Comparison of ENCODE assay signal across 15 cellular contexts in genomic region chr10:110840225-110840922, GRCh38. TPM values are rescaled to one million over a fixed set of nuclear protein-coding genes. Genes with fewer than 3 reads are reported as not detected.
A peak's percentile ranks its signal among the peaks of the same experiment; 100 is the strongest.
DNase-seq lines count a peak whose midpoint lies in the region; ATAC-seq, FAIRE-seq and TF ChIP-seq lines count a peak whose summit lies in the region.
"Had no signal": no experiment of that assay in that cellular context is flagged by ENCODE, and none has a peak within 500 bp of the region (broad histone marks: within the 10 kb centered on the region; RNA-seq: fewer than 3 reads in every experiment).

No MANE protein-coding gene starts in this region.

- H3K36me3 ChIP-seq in RWPE2 (ENCODE audit: low read depth): no peaks in the 10 kb centered on the region
- H3K36me3 ChIP-seq in gastroesophageal sphincter: no peaks in the 10 kb centered on the region
- no peaks in the 10 kb centered on the region for H3K36me3 ChIP-seq in effector memory CD4-positive, alpha-beta T cell (ENCODE audit: control insufficient read depth, insufficient read depth, low read length)

- H3K4me2 ChIP-seq in A549: peak overlapping the region; percentile 21; the same call in 1 of the 3 replicates
- H3K4me2 ChIP-seq: PC-9 had no signal

- H3K27ac ChIP-seq in A549 (peak overlapping the region; percentile 43 to 48; a peak in 3 of 6 replicates), RWPE2 (ENCODE audit: poor library complexity, severe bottlenecking) (no peak overlapping the region), gastroesophageal sphincter (no peak overlapping the region)
- no peak overlapping the region for H3K27ac ChIP-seq in effector memory CD4-positive, alpha-beta T cell (ENCODE audit: insufficient read depth, low read length, poor library complexity, severe bottlenecking)
- H3K27ac ChIP-seq: epithelial cell of prostate, PC-9 had no signal

- H3K27me3 Mint-ChIP-seq in osteocyte (ENCODE audit: unreplicated experiment): no peaks in the 10 kb centered on the region
- H3K27me3 Mint-ChIP-seq: type B pancreatic cell had no signal

- H3K27me3 ChIP-seq in RWPE2 (ENCODE audit: insufficient read depth, poor library complexity, severe bottlenecking): no peaks in the 10 kb centered on the region
- H3K27me3 ChIP-seq in gastroesophageal sphincter: no peaks in the 10 kb centered on the region
- H3K27me3 ChIP-seq in effector memory CD4-positive, alpha-beta T cell (replicated peaks; ENCODE audit: control insufficient read depth, insufficient read depth, low read length, poor library complexity, severe bottlenecking): no peaks in the 10 kb centered on the region

- CTCF ChIA-PET in A549 (lab: Yijun Ruan, JAX): no interaction called here

- no peak overlapping the region for H3K4me3 Mint-ChIP-seq in osteocyte (ENCODE audit: unreplicated experiment)
- H3K4me3 Mint-ChIP-seq: type B pancreatic cell had no signal

- 50% methylated on average over 4 of the region's 5 CpGs for WGBS in A549 (ENCODE audit: missing lambda C conversion rate)
- WGBS in gastroesophageal sphincter (ENCODE audit: low coverage in 1 of 2), 2 donors: 76 to 100% methylated on average over 1 to 2 of the region's 5 CpGs

- H3K9me3 ChIP-seq in A549 (no peaks in the 10 kb centered on the region), RWPE2 (ENCODE audit: severe bottlenecking) (no peaks in the 10 kb centered on the region), gastroesophageal sphincter (no peaks in the 10 kb centered on the region)
- no peaks in the 10 kb centered on the region for H3K9me3 ChIP-seq in effector memory CD4-positive, alpha-beta T cell (ENCODE audit: control insufficient read depth, low read length)

- ATAC-seq in A549: peak in 1 of 2 experiments; percentile 10; a peak in 2 of 6 replicates
- ATAC-seq in RWPE2 (ENCODE audit: low read depth): peak; percentile 49; the same call in 2 of the 3 replicates
- peak; percentile 45 for ATAC-seq in gastroesophageal sphincter

- DNase-seq in A549 (ENCODE audit: low read depth in 1 of 2, low spot score in 1 of 2) (peak in 1 of 2 experiments; percentile 41), RWPE2 (ENCODE audit: low spot score) (no peak), osteocyte (ENCODE audit: extremely low spot score, unreplicated experiment) (no peak), NCI-H510A treated with DMSO at 0.1 percent for 48 hours (lab: John Stamatoyannopoulos, UW) (no peak), NCI-H2171 (lab: John Stamatoyannopoulos, UW) (no peak), COLO829 (ENCODE audit: low spot score) (no peak)
- no peak for DNase-seq in effector memory CD4-positive, alpha-beta T cell
- DNase-seq: activated effector memory CD4-positive, alpha-beta T cell treated with anti-CD3 and anti-CD28 coated beads, Interleukin-2, amount 50 U/mL, for 16 hours; T-helper 2 cell had no signal

- no peaks in the 10 kb centered on the region for H3K9me3 Mint-ChIP-seq in osteocyte (ENCODE audit: unreplicated experiment)
- H3K9me3 Mint-ChIP-seq: type B pancreatic cell had no signal

- H3K4me1 ChIP-seq in A549 (peaks cover 12% of the 10 kb centered on the region; the same call in 2 of the 3 replicates), RWPE2 (ENCODE audit: insufficient read depth, poor library complexity, severe bottlenecking) (peaks cover 3% of the 10 kb centered on the region), gastroesophageal sphincter (peaks cover 14 to 29% (median 17%) of the 10 kb centered on the region in 3 donors)
- peaks cover 19% of the 10 kb centered on the region for H3K4me1 ChIP-seq in effector memory CD4-positive, alpha-beta T cell (ENCODE audit: control insufficient read depth, insufficient read depth, low read length, poor library complexity, severe bottlenecking)

- TF ChIP-seq POLR2A in A549 (IDR thresholded peaks at IDR 0.05; ENCODE audit: low read length) (no peak), gastroesophageal sphincter (IDR thresholded peaks at IDR 0.05) (no peak)

- POLR2A ChIA-PET in A549 (lab: Yijun Ruan, JAX): no interaction called here

- H3K36me3 Mint-ChIP-seq in osteocyte (ENCODE audit: unreplicated experiment): no peaks in the 10 kb centered on the region

- H3K4me3 ChIP-seq in A549 (no peak overlapping the region), RWPE2 (ENCODE audit: severe bottlenecking) (no peak overlapping the region), gastroesophageal sphincter (no peak overlapping the region)
- no peak overlapping the region for H3K4me3 ChIP-seq in effector memory CD4-positive, alpha-beta T cell (ENCODE audit: insufficient read depth, low read depth, low read length, poor library complexity, severe bottlenecking)
- H3K4me3 ChIP-seq: PC-9 had no signal

- TF ChIP-seq CTCF in A549 (IDR thresholded peaks at IDR 0.05) (no peak), RWPE2 (IDR thresholded peaks at IDR 0.05; ENCODE audit: poor library complexity, severe bottlenecking) (no peak), gastroesophageal sphincter (IDR thresholded peaks at IDR 0.05) (no peak), osteocyte (IDR thresholded peaks at IDR 0.05) (no peak)

- peak overlapping the region; percentile 72 for H3K27ac Mint-ChIP-seq in osteocyte (ENCODE audit: unreplicated experiment)
- H3K27ac Mint-ChIP-seq: type B pancreatic cell had no signal

- TF ChIP-seq EP300 in A549 (IDR thresholded peaks at IDR 0.05) (no peak), gastroesophageal sphincter (IDR thresholded peaks at IDR 0.05) (no peak)

- H3K4me1 Mint-ChIP-seq in osteocyte (ENCODE audit: unreplicated experiment): peaks cover 77% of the 10 kb centered on the region

- no peak for TF ChIP-seq RAD21 in A549 (conservative IDR thresholded peaks at IDR 0.05 in 1 of 2, IDR thresholded peaks at IDR 0.05 in 1 of 2)

- FAIRE-seq in A549 (lab: Jason Lieb, UNC): no peak
- FAIRE-seq: A204.1, H54 had no signal

TF ChIP-seq in A549, 52 proteins besides CTCF, POLR2A, EP300 and RAD21:
- TF ChIP-seq GATA3 (IDR thresholded peaks at IDR 0.05; ENCODE audit: borderline replicate concordance) (no peak), ZC3H11A (IDR thresholded peaks at IDR 0.05) (no peak), RFX5 (IDR thresholded peaks at IDR 0.05) (no peak), JUNB (IDR thresholded peaks at IDR 0.05) (no peak), PHF8 (IDR thresholded peaks at IDR 0.05; ENCODE audit: borderline replicate concordance, low read depth) (no peak), HOXA7 (CRISPR knock-in tag; IDR thresholded peaks at IDR 0.05) (no peak), HOXB5 (CRISPR knock-in tag; IDR thresholded peaks at IDR 0.05) (no peak), BHLHE40 (IDR thresholded peaks at IDR 0.05; ENCODE audit: low read depth, low read length) (no peak), CHD2 (IDR thresholded peaks at IDR 0.05; ENCODE audit: low read length, partially characterized antibody) (no peak), MAFK (IDR thresholded peaks at IDR 0.05; ENCODE audit: partially characterized antibody) (no peak), CBX8 (IDR thresholded peaks at IDR 0.05) (no peak), HOXB13 (CRISPR knock-in tag; IDR thresholded peaks at IDR 0.05; ENCODE audit: low read depth) (no peak), USF2 (IDR thresholded peaks at IDR 0.05) (no peak), RCOR1 (IDR thresholded peaks at IDR 0.05; ENCODE audit: low read depth, low read length) (no peak), MAX (IDR thresholded peaks at IDR 0.05) (no peak)

RNA-seq across cellular contexts. Expression of gene PDCD4, which starts 31.4 kb away (rescaled TPM):
- 41.9 and 71.4 TPM in 2 replicates for polyA plus RNA-seq in A549 (2011; rRNA removed)
- 6.5 and 10.0 TPM in 2 replicates for polyA plus RNA-seq in A549 (2012; cell fraction: cytosol; rRNA removed)
- polyA plus RNA-seq in A549 (2012; cell fraction: nucleus; rRNA removed): 3.1 and 6.7 TPM in 2 replicates
- polyA plus RNA-seq in A549 (2017; fragmentation: RNase III; extraction: RNeasy Plus Mini Kit Qiagen cat#74134 plus additional on column Dnase treatment): 35.7 to 49.7 TPM (median 42.7 TPM) in 3 replicates
- 15.0 and 16.3 TPM in 2 replicates for polyA minus RNA-seq in A549 (2011; rRNA and poly(A)+ RNA removed)
- total RNA-seq in gastroesophageal sphincter: 10 to 100 TPM; 69.1 to 74.6 (median 72.2) TPM
- 106 TPM in 2 replicates for total RNA-seq in osteocyte

Comparison
In these comparisons a context has a peak if more than half of its experiments do, and no peak if none do; other contexts are left out.
1. H3K27ac ChIP-seq: peak in A549 (2 of 2); none in RWPE2 (single experiment), gastroesophageal sphincter (0 of 4) and effector memory CD4-positive, alpha-beta T cell (single experiment).